8 cellular contexts compared by ENCODE assay signal in genomic region chr3:40584625-40585189, GRCh38.
DNase-seq lines count a peak whose midpoint lies in the region; ATAC-seq and TF ChIP-seq lines count a peak whose summit lies in the region.

No MANE protein-coding gene starts in this region.

- DNase-seq in NCI-H1417 (lab: John Stamatoyannopoulos, UW): peak; percentile 31 to 72 (median 62)
- no peak for DNase-seq in NCI-H1417 treated with DMSO at 0.1 percent for 48 hours (lab: John Stamatoyannopoulos, UW)
- DNase-seq in activated T-cell treated with anti-CD3 and anti-CD28 coated beads for 24 hours (ENCODE audit: low read depth): peak; percentile 57
- DNase-seq in epithelial cell of esophagus (ENCODE audit: low read depth): peak; percentile 73
- DNase-seq in midbrain (lab: John Stamatoyannopoulos, UW): peak; percentile 88
- DNase-seq in stimulated activated CD8-positive, alpha-beta memory T cell treated with anti-CD3 and anti-CD28 coated beads, Interleukin-2, amount 100 ng/mL, for 48 hours (ENCODE audit: low read depth in 2 of 2): peak; percentile 66 to 67

- H3K9ac ChIP-seq in OCI-LY3 (ENCODE audit: low read length): no peak overlapping the region

- H3K4me2 ChIP-seq in OCI-LY3 (ENCODE audit: low read length): peak overlapping the region; percentile 64

- peaks cover 16% of the 10 kb centered on the region for H3K4me1 ChIP-seq in OCI-LY3 (ENCODE audit: low read length)

- peak overlapping the region; percentile 52; the same call in 1 of the 2 replicates for H2AFZ ChIP-seq in OCI-LY3 (ENCODE audit: low read depth, low read length)

- no peaks in the 10 kb centered on the region for H3K36me3 ChIP-seq in OCI-LY3 (replicated peaks; ENCODE audit: low read depth, low read length)

- no peak overlapping the region for H3K27ac ChIP-seq in OCI-LY3 (ENCODE audit: low read length)

- H3K79me2 ChIP-seq in OCI-LY3 (ENCODE audit: low read length): no peaks in the 10 kb centered on the region

- H3K9me3 ChIP-seq in OCI-LY3 (ENCODE audit: insufficient read depth, low read length): no peaks in the 10 kb centered on the region

- H3K27me3 ChIP-seq in OCI-LY3 (ENCODE audit: low read depth, low read length): peaks cover 3% of the 10 kb centered on the region; the same call in 1 of the 2 replicates

- H3K4me3 ChIP-seq in OCI-LY3 (ENCODE audit: low read length) (no peak overlapping the region), epithelial cell of esophagus (ENCODE audit: low read length) (no peak overlapping the region)

- H4K20me1 ChIP-seq in OCI-LY3 (ENCODE audit: insufficient read depth, low read length): no peaks in the 10 kb centered on the region

- peak; percentile 57 for ATAC-seq in HG03342 (IDR thresholded peaks at IDR 0.05; ENCODE audit: unreplicated experiment)

- TF ChIP-seq CTCF in OCI-LY3 (IDR thresholded peaks at IDR 0.05; ENCODE audit: low read depth, low read length) (peak; percentile 98), epithelial cell of esophagus (IDR thresholded peaks at IDR 0.05; ENCODE audit: insufficient read depth, low read depth, low read length, missing control alignments) (peak; percentile 98)
